Comparison of ENCODE assay signal across 15 cellular contexts in genomic region chr14:74840603-74841030, GRCh38. TPM values are rescaled to one million over a fixed set of nuclear protein-coding genes. Genes with fewer than 3 reads are reported as not detected.
DNase-seq lines count a peak whose midpoint lies in the region; ATAC-seq and TF ChIP-seq lines count a peak whose summit lies in the region.
"Had no signal": no experiment of that assay in that cellular context is flagged by ENCODE, and none has a peak within 500 bp of the region (broad histone marks: within the 10 kb centered on the region; RNA-seq: fewer than 3 reads in every experiment).

No MANE protein-coding gene starts in this region.

- peaks cover 9% of the 10 kb centered on the region for H3K36me3 Mint-ChIP-seq in activated T-cell treated with anti-CD3 and anti-CD28 coated beads, Interleukin-2, amount 50 U/mL, for 4 hours (ENCODE audit: insufficient read depth)
- H3K36me3 Mint-ChIP-seq in T-helper 2 cell treated with Interferon-gamma antibody and Interleukin-4, amounts not matched to agents 5 μg/mL and 100 μg/mL, for 36 hours (ENCODE audit: low read depth), result peaks cover 26% of the 10 kb centered on the region
- H3K36me3 Mint-ChIP-seq in nephron progenitor cell (ENCODE audit: low read depth), result peaks cover 28% of the 10 kb centered on the region

- peak overlapping the region; percentile 76 for H3K27ac Mint-ChIP-seq in T-helper 2 cell treated with Interferon-gamma antibody and Interleukin-4, amounts not matched to agents 5 μg/mL and 100 μg/mL, for 36 hours
- H3K27ac Mint-ChIP-seq in nephron progenitor cell, result no peak overlapping the region

- no peaks in the 10 kb centered on the region for H3K9me3 Mint-ChIP-seq in activated T-cell treated with anti-CD3 and anti-CD28 coated beads, Interleukin-2, amount 50 U/mL, for 4 hours
- no peaks in the 10 kb centered on the region for H3K9me3 Mint-ChIP-seq in T-helper 2 cell treated with Interferon-gamma antibody and Interleukin-4, amounts not matched to agents 5 μg/mL and 100 μg/mL, for 36 hours
- no peaks in the 10 kb centered on the region for H3K9me3 Mint-ChIP-seq in nephron progenitor cell

- no peaks in the 10 kb centered on the region for H3K27me3 Mint-ChIP-seq in activated T-cell treated with anti-CD3 and anti-CD28 coated beads, Interleukin-2, amount 50 U/mL, for 4 hours (ENCODE audit: low read depth)
- no peaks in the 10 kb centered on the region for H3K27me3 Mint-ChIP-seq in T-helper 2 cell treated with Interferon-gamma antibody and Interleukin-4, amounts not matched to agents 5 μg/mL and 100 μg/mL, for 36 hours (ENCODE audit: low read depth)
- no peaks in the 10 kb centered on the region for H3K27me3 Mint-ChIP-seq in nephron progenitor cell (ENCODE audit: low read depth, poor library complexity)

- DNase-seq in activated T-cell treated with anti-CD3 and anti-CD28 coated beads, Interleukin-2, amount 50 U/mL, for 4 hours, result no peak
- DNase-seq in activated T-cell treated with anti-CD3 and anti-CD28 coated beads, Interleukin-2, amount 50 U/mL, for 1 hour, result no peak
- DNase-seq in T-helper 2 cell treated with Interferon-gamma antibody and Interleukin-4, amounts not matched to agents 5 μg/mL and 100 μg/mL, for 36 hours (ENCODE audit: low spot score), result no peak
- no peak for DNase-seq in stimulated activated naive CD8-positive, alpha-beta T cell treated with anti-CD3 and anti-CD28 coated beads, Interleukin-15, Interleukin-2, amounts not matched to agents 100 U/mL and 50 U/mL, for 24 hours
- DNase-seq in stimulated activated CD8-positive, alpha-beta memory T cell treated with anti-CD3 and anti-CD28 coated beads, Interleukin-4, amount 100 ng/mL, for 48 hours, result no peak
- DNase-seq in NCI-H2227 (lab: John Stamatoyannopoulos, UW; ENCODE audit: unreplicated experiment) (no peak), nephron progenitor cell (no peak)
- DNase-seq: ACHN; colonic mucosa; EL; NCI-H748 treated with DMSO at 0.1 percent for 48 hours; stimulated activated CD4-positive, alpha-beta T cell treated with anti-CD3 and anti-CD28 coated beads, Interleukin-4, amount 100 ng/mL, for 1 hour had no signal

- peaks cover 69% of the 10 kb centered on the region for H3K4me1 Mint-ChIP-seq in activated T-cell treated with anti-CD3 and anti-CD28 coated beads, Interleukin-2, amount 50 U/mL, for 4 hours (ENCODE audit: low read depth)
- peaks cover 53% of the 10 kb centered on the region for H3K4me1 Mint-ChIP-seq in T-helper 2 cell treated with Interferon-gamma antibody and Interleukin-4, amounts not matched to agents 5 μg/mL and 100 μg/mL, for 36 hours (ENCODE audit: low read depth)
- peaks cover 8% of the 10 kb centered on the region for H3K4me1 Mint-ChIP-seq in nephron progenitor cell

- H3K4me3 Mint-ChIP-seq in activated T-cell treated with anti-CD3 and anti-CD28 coated beads, Interleukin-2, amount 50 U/mL, for 4 hours, result no peak overlapping the region
- peak overlapping the region; percentile 27 for H3K4me3 Mint-ChIP-seq in T-helper 2 cell treated with Interferon-gamma antibody and Interleukin-4, amounts not matched to agents 5 μg/mL and 100 μg/mL, for 36 hours
- H3K4me3 Mint-ChIP-seq in nephron progenitor cell, result no peak overlapping the region

- ATAC-seq in activated T-cell treated with anti-CD3 and anti-CD28 coated beads, Interleukin-2, amount 50 U/mL, for 4 hours, result peak; percentile 9 to 39
- peak; percentile 45 for ATAC-seq in HG02759 (IDR thresholded peaks at IDR 0.05; ENCODE audit: unreplicated experiment)
- peak; percentile 11 for ATAC-seq in stimulated activated naive CD8-positive, alpha-beta T cell treated with anti-CD3 and anti-CD28 coated beads, Interleukin-15, Interleukin-2, amounts not matched to agents 100 U/mL and 50 U/mL, for 24 hours

- TF ChIP-seq CTCF in nephron progenitor cell (IDR thresholded peaks at IDR 0.05), result no peak

RNA-seq across cellular contexts. Expression of gene PROX2, which starts 35.3 kb away (rescaled TPM):
- total RNA-seq in activated T-cell treated with anti-CD3 and anti-CD28 coated beads, Interleukin-2, amount 50 U/mL, for 4 hours, result under 1 TPM in 2 of 3 donors, not detected in 1; 0.13 to 0.35 TPM
- total RNA-seq: colonic mucosa, posterior vena cava, thoracic aorta had no signal

RNA-seq across cellular contexts. Expression of gene DLST, which starts 41.1 kb away (rescaled TPM):
- total RNA-seq in activated T-cell treated with anti-CD3 and anti-CD28 coated beads, Interleukin-2, amount 50 U/mL, for 4 hours, result 100 to 1,000 TPM; 104 to 107 (median 106) TPM
